12 cellular contexts compared by ENCODE assay signal in the genomic region with DNA sequence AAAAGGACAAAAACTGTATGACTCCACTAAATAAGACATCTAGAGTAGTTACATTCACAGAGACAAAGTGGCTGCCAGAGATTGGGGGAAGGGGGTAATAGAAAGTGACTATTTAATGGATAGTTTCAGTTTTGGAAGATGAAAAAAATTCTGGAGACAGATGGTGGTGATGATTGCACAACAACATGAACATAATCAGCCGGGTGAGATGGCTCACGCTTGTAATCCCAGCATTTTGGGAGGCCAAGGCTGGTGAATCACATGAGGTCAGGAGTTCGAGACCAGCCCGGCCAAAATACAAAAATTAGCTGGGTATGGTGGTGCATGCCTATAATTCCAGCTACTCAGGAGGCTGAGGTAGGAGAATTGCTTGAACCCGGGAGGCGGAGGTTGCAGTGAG. TPM values are rescaled to one million over a fixed set of nuclear protein-coding genes. Genes with fewer than 3 reads are reported as not detected.
DNase-seq lines count a peak whose midpoint lies in the region; ATAC-seq and TF ChIP-seq lines count a peak whose summit lies in the region.
"Had no signal": no experiment of that assay in that cellular context is flagged by ENCODE, and none has a peak within 500 bp of the region (broad histone marks: within the 10 kb centered on the region; RNA-seq: fewer than 3 reads in every experiment).

No MANE protein-coding gene starts in this region.

- H3K9me3 ChIP-seq in osteoblast (ENCODE audit: low read depth, low read length) = no peaks in the 10 kb centered on the region

- H3K27ac ChIP-seq in osteoblast (ENCODE audit: low read depth, low read length) = no peak overlapping the region

- no peak overlapping the region for H3K4me3 ChIP-seq in NB4 (ENCODE audit: low read depth, low read length)
- H3K4me3 ChIP-seq in cardiac fibroblast (replicated peaks in 1 of 2; ENCODE audit: low read depth in 2 of 2, low read length in 2 of 2) = no peak overlapping the region
- no peak overlapping the region for H3K4me3 ChIP-seq in osteoblast (ENCODE audit: insufficient read depth, low read length)

- no peak for TF ChIP-seq POLR2A in NB4 (IDR thresholded peaks at IDR 0.05; ENCODE audit: extremely low read depth, insufficient read length)

- no peak overlapping the region for H2AFZ ChIP-seq in osteoblast (ENCODE audit: low read length)

- peak overlapping the region; percentile 3 for H3K4me2 ChIP-seq in osteoblast (ENCODE audit: insufficient read depth, low read length)

- ATAC-seq in GM18520 (IDR thresholded peaks at IDR 0.05; ENCODE audit: unreplicated experiment) = no peak

- H3K36me3 ChIP-seq in osteoblast (ENCODE audit: insufficient read depth, low read length) = peaks cover 57% of the 10 kb centered on the region

- H4K20me1 ChIP-seq in osteoblast (ENCODE audit: insufficient read depth, low read length) = no peaks in the 10 kb centered on the region

- no peaks in the 10 kb centered on the region for H3K4me1 ChIP-seq in osteoblast (ENCODE audit: insufficient read depth, low read length)

- H3K27me3 ChIP-seq in osteoblast (ENCODE audit: insufficient read depth, low read length) = no peaks in the 10 kb centered on the region

- no peaks in the 10 kb centered on the region for H3K79me2 ChIP-seq in osteoblast (ENCODE audit: insufficient read depth, low read length)

- DNase-seq in EL (peak; percentile 84), NB4 (ENCODE audit: low read depth) (peak; percentile 14), cardiac fibroblast (ENCODE audit: low read depth in 2 of 2) (peak; percentile 79 to 82), osteoblast (ENCODE audit: insufficient read length, low spot score, missing footprints) (no peak), activated gamma-delta T cell treated with Interleukin-2 at 50 U/mL for 16 hours (no peak)
- DNase-seq in activated CD8-positive, alpha-beta memory T cell treated with anti-CD3 and anti-CD28 coated beads, Interleukin-2, amount 50 U/mL, for 48 hours = no peak
- DNase-seq: activated naive CD4-positive, alpha-beta T cell treated with anti-CD3 and anti-CD28 coated beads, Interleukin-2, amount 50 U/mL, for 16 hours; cerebellar nuclear complex; NCI-H1105 treated with DMSO at 0.1 percent for 48 hours; NCI-H526; SHP77 treated with DMSO at 0.1 percent for 48 hours had no signal

- TF ChIP-seq CTCF in NB4 (IDR thresholded peaks at IDR 0.05; ENCODE audit: low read depth, low read length) (no peak), cardiac fibroblast (IDR thresholded peaks at IDR 0.05; ENCODE audit: low read depth, low read length) (no peak), osteoblast (IDR thresholded peaks at IDR 0.05; ENCODE audit: extremely low read depth, low read depth, low read length) (no peak)

RNA-seq across cellular contexts. Expression of a gene that starts 40.5 kb away (rescaled TPM):
- total RNA-seq in osteoblast = 40.9 and 42.4 TPM in 2 replicates

RNA-seq across cellular contexts. Expression of a gene that starts 53.3 kb away (rescaled TPM):
- 75.3 and 79.6 TPM in 2 replicates for total RNA-seq in osteoblast

RNA-seq across cellular contexts. Expression of a gene that starts 54.2 kb away (rescaled TPM):
- 3.6 and 6.2 TPM in 2 replicates for total RNA-seq in osteoblast

Comparison
In these comparisons a context has a peak if more than half of its experiments do, and no peak if none do; other contexts are left out.
1. DNase-seq: peak in EL (single experiment), NB4 (single experiment) and cardiac fibroblast (2 of 2); none in osteoblast (single experiment), activated CD8-positive, alpha-beta memory T cell treated with anti-CD3 and anti-CD28 coated beads, Interleukin-2, amount 50 U/mL, for 48 hours (single experiment) and activated gamma-delta T cell treated with Interleukin-2 at 50 U/mL for 16 hours (single experiment).